In the genomic region with DNA sequence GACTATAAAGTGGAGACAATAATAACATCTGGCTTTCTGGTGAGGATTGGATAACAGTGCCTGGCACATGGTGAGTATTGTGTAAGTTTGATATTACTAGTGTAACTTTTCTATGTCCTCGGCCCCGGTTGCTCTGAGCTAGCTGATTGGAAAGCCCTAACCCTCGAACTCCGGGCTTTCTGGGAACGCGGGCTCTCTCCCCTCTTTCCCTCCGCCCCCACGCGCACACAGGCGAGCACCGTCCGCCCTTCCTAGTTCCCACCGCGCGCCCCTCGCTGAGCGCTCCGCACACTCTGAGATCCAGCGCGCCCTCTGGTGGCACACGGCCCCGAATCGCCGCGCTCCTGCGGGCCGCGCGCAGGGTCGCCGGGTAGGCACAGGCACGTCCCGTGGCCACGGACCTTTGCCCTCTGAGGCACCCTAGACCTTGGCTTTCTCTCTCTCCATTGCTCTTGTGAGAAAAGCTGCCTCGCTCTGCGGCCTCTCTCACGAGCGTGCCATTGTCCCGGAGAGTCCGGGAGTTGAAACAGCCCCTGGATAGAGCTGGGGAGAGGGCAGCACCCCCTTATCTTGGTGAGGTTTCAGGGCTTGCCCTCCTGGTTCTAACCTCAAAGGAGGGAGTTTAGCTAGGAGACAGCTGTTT, we compare ENCODE assay signal across 1 cellular context.
TF ChIP-seq lines count a peak whose summit lies in the region.

No MANE protein-coding gene starts in this region.

TF ChIP-seq in HEK293, 187 proteins besides CTCF, POLR2A, EP300 and RAD21 (continued from another document and continues in another):
- TF ChIP-seq, protein P1, sequence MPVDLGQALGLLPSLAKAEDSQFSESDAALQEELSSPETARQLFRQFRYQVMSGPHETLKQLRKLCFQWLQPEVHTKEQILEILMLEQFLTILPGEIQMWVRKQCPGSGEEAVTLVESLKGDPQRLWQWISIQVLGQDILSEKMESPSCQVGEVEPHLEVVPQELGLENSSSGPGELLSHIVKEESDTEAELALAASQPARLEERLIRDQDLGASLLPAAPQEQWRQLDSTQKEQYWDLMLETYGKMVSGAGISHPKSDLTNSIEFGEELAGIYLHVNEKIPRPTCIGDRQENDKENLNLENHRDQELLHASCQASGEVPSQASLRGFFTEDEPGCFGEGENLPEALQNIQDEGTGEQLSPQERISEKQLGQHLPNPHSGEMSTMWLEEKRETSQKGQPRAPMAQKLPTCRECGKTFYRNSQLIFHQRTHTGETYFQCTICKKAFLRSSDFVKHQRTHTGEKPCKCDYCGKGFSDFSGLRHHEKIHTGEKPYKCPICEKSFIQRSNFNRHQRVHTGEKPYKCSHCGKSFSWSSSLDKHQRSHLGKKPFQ (tag by site-specific recombination; IDR thresholded peaks at IDR 0.05): peak; percentile 88
- no peak for TF ChIP-seq ZNF843 (tag by site-specific recombination; IDR thresholded peaks at IDR 0.05)
- TF ChIP-seq, protein P2, sequence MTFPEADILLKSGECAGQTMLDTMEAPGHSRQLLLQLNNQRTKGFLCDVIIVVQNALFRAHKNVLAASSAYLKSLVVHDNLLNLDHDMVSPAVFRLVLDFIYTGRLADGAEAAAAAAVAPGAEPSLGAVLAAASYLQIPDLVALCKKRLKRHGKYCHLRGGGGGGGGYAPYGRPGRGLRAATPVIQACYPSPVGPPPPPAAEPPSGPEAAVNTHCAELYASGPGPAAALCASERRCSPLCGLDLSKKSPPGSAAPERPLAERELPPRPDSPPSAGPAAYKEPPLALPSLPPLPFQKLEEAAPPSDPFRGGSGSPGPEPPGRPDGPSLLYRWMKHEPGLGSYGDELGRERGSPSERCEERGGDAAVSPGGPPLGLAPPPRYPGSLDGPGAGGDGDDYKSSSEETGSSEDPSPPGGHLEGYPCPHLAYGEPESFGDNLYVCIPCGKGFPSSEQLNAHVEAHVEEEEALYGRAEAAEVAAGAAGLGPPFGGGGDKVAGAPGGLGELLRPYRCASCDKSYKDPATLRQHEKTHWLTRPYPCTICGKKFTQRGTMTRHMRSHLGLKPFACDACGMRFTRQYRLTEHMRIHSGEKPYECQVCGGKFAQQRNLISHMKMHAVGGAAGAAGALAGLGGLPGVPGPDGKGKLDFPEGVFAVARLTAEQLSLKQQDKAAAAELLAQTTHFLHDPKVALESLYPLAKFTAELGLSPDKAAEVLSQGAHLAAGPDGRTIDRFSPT (tag by site-specific recombination; IDR thresholded peaks at IDR 0.05): 0 out of 2 replicates have a peak, but pooled peaks have one; percentile 23
- no peak for TF ChIP-seq ZNF514 (tag by site-specific recombination; IDR thresholded peaks at IDR 0.05)
- no peak for TF ChIP-seq ZNF16 (tag by site-specific recombination; IDR thresholded peaks at IDR 0.05; ENCODE audit: low read depth)
- no peak for TF ChIP-seq ZNF146 (tag by site-specific recombination; IDR thresholded peaks at IDR 0.05)
- TF ChIP-seq ZBTB7A (tag by site-specific recombination; IDR thresholded peaks at IDR 0.05; ENCODE audit: low read depth): no peak
- TF ChIP-seq TRIM28 (IDR thresholded peaks at IDR 0.05; ENCODE audit: borderline replicate concordance, low read length): no peak; the same call in 1 of the 2 replicates
- no peak for TF ChIP-seq ZNF701 (tag by site-specific recombination; IDR thresholded peaks at IDR 0.05)
- TF ChIP-seq, protein P3, sequence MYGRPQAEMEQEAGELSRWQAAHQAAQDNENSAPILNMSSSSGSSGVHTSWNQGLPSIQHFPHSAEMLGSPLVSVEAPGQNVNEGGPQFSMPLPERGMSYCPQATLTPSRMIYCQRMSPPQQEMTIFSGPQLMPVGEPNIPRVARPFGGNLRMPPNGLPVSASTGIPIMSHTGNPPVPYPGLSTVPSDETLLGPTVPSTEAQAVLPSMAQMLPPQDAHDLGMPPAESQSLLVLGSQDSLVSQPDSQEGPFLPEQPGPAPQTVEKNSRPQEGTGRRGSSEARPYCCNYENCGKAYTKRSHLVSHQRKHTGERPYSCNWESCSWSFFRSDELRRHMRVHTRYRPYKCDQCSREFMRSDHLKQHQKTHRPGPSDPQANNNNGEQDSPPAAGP (tag by site-specific recombination; IDR thresholded peaks at IDR 0.05): no peak
- TF ChIP-seq ZNF138 (tag by site-specific recombination; IDR thresholded peaks at IDR 0.05; ENCODE audit: borderline replicate concordance): no peak
- TF ChIP-seq GLIS1 (tag by site-specific recombination; IDR thresholded peaks at IDR 0.05): peak; percentile 48
- TF ChIP-seq GLI4 (tag by site-specific recombination; IDR thresholded peaks at IDR 0.05): no peak
- no peak for TF ChIP-seq ZNF266 (tag by site-specific recombination; IDR thresholded peaks at IDR 0.05; ENCODE audit: low read depth)
- TF ChIP-seq, protein P4, sequence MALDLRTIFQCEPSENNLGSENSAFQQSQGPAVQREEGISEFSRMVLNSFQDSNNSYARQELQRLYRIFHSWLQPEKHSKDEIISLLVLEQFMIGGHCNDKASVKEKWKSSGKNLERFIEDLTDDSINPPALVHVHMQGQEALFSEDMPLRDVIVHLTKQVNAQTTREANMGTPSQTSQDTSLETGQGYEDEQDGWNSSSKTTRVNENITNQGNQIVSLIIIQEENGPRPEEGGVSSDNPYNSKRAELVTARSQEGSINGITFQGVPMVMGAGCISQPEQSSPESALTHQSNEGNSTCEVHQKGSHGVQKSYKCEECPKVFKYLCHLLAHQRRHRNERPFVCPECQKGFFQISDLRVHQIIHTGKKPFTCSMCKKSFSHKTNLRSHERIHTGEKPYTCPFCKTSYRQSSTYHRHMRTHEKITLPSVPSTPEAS (tag by site-specific recombination; IDR thresholded peaks at IDR 0.05): no peak
- TF ChIP-seq ZNF112 (tag by site-specific recombination; IDR thresholded peaks at IDR 0.05): no peak
- TF ChIP-seq ZNF175 (tag by site-specific recombination; IDR thresholded peaks at IDR 0.05): no peak
- TF ChIP-seq, protein P5, sequence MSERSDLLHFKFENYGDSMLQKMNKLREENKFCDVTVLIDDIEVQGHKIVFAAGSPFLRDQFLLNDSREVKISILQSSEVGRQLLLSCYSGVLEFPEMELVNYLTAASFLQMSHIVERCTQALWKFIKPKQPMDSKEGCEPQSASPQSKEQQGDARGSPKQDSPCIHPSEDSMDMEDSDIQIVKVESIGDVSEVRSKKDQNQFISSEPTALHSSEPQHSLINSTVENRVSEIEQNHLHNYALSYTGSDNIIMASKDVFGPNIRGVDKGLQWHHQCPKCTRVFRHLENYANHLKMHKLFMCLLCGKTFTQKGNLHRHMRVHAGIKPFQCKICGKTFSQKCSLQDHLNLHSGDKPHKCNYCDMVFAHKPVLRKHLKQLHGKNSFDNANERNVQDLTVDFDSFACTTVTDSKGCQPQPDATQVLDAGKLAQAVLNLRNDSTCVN (tag by site-specific recombination; optimal IDR thresholded peaks at IDR 0.05): peak; percentile 92
- no peak for TF ChIP-seq ZNF404 (tag by site-specific recombination; IDR thresholded peaks at IDR 0.05)
- TF ChIP-seq, protein P6, sequence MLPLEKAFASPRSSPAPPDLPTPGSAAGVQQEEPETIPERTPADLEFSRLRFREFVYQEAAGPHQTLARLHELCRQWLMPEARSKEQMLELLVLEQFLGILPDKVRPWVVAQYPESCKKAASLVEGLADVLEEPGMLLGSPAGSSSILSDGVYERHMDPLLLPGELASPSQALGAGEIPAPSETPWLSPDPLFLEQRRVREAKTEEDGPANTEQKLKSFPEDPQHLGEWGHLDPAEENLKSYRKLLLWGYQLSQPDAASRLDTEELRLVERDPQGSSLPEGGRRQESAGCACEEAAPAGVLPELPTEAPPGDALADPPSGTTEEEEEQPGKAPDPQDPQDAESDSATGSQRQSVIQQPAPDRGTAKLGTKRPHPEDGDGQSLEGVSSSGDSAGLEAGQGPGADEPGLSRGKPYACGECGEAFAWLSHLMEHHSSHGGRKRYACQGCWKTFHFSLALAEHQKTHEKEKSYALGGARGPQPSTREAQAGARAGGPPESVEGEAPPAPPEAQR (tag by site-specific recombination; IDR thresholded peaks at IDR 0.05): no peak
- no peak for TF ChIP-seq ZNF366 (tag by site-specific recombination; conservative IDR thresholded peaks at IDR 0.05)
- TF ChIP-seq, protein P7, sequence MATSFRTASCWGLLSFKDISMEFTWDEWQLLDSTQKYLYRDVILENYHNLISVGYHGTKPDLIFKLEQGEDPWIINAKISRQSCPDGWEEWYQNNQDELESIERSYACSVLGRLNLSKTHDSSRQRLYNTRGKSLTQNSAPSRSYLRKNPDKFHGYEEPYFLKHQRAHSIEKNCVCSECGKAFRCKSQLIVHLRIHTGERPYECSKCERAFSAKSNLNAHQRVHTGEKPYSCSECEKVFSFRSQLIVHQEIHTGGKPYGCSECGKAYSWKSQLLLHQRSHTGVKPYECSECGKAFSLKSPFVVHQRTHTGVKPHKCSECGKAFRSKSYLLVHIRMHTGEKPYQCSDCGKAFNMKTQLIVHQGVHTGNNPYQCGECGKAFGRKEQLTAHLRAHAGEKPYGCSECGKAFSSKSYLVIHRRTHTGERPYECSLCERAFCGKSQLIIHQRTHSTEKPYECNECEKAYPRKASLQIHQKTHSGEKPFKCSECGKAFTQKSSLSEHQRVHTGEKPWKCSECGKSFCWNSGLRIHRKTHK (tag by site-specific recombination; IDR thresholded peaks at IDR 0.05): no peak
- no peak for TF ChIP-seq ZNF202 (tag by site-specific recombination; IDR thresholded peaks at IDR 0.05; ENCODE audit: borderline replicate concordance)
- TF ChIP-seq ZXDB (tag by site-specific recombination; IDR thresholded peaks at IDR 0.05): no peak
- TF ChIP-seq ZNF121 (tag by site-specific recombination; IDR thresholded peaks at IDR 0.05): no peak
- TF ChIP-seq ZBTB8A (tag by site-specific recombination; IDR thresholded peaks at IDR 0.05): peak; percentile 44; the same call in 1 of the 2 replicates
- TF ChIP-seq, protein P8, sequence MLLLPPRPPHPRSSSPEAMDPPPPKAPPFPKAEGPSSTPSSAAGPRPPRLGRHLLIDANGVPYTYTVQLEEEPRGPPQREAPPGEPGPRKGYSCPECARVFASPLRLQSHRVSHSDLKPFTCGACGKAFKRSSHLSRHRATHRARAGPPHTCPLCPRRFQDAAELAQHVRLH (tag by site-specific recombination; IDR thresholded peaks at IDR 0.05): no peak
- no peak for TF ChIP-seq ZNF777 (tag by site-specific recombination; IDR thresholded peaks at IDR 0.05; ENCODE audit: borderline replicate concordance)
- TF ChIP-seq, protein P9, sequence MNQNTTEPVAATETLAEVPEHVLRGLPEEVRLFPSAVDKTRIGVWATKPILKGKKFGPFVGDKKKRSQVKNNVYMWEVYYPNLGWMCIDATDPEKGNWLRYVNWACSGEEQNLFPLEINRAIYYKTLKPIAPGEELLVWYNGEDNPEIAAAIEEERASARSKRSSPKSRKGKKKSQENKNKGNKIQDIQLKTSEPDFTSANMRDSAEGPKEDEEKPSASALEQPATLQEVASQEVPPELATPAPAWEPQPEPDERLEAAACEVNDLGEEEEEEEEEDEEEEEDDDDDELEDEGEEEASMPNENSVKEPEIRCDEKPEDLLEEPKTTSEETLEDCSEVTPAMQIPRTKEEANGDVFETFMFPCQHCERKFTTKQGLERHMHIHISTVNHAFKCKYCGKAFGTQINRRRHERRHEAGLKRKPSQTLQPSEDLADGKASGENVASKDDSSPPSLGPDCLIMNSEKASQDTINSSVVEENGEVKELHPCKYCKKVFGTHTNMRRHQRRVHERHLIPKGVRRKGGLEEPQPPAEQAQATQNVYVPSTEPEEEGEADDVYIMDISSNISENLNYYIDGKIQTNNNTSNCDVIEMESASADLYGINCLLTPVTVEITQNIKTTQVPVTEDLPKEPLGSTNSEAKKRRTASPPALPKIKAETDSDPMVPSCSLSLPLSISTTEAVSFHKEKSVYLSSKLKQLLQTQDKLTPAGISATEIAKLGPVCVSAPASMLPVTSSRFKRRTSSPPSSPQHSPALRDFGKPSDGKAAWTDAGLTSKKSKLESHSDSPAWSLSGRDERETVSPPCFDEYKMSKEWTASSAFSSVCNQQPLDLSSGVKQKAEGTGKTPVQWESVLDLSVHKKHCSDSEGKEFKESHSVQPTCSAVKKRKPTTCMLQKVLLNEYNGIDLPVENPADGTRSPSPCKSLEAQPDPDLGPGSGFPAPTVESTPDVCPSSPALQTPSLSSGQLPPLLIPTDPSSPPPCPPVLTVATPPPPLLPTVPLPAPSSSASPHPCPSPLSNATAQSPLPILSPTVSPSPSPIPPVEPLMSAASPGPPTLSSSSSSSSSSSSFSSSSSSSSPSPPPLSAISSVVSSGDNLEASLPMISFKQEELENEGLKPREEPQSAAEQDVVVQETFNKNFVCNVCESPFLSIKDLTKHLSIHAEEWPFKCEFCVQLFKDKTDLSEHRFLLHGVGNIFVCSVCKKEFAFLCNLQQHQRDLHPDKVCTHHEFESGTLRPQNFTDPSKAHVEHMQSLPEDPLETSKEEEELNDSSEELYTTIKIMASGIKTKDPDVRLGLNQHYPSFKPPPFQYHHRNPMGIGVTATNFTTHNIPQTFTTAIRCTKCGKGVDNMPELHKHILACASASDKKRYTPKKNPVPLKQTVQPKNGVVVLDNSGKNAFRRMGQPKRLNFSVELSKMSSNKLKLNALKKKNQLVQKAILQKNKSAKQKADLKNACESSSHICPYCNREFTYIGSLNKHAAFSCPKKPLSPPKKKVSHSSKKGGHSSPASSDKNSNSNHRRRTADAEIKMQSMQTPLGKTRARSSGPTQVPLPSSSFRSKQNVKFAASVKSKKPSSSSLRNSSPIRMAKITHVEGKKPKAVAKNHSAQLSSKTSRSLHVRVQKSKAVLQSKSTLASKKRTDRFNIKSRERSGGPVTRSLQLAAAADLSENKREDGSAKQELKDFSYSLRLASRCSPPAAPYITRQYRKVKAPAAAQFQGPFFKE (tag by site-specific recombination; IDR thresholded peaks at IDR 0.05; ENCODE audit: borderline replicate concordance): no peak
- no peak for TF ChIP-seq KLF1 (tag by site-specific recombination; IDR thresholded peaks at IDR 0.05)
- no peak for TF ChIP-seq ZNF214 (tag by site-specific recombination; IDR thresholded peaks at IDR 0.05; ENCODE audit: borderline replicate concordance)
- TF ChIP-seq, protein P10, sequence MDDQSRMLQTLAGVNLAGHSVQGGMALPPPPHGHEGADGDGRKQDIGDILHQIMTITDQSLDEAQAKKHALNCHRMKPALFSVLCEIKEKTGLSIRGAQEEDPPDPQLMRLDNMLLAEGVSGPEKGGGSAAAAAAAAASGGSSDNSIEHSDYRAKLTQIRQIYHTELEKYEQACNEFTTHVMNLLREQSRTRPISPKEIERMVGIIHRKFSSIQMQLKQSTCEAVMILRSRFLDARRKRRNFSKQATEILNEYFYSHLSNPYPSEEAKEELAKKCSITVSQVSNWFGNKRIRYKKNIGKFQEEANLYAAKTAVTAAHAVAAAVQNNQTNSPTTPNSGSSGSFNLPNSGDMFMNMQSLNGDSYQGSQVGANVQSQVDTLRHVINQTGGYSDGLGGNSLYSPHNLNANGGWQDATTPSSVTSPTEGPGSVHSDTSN (CRISPR knock-in tag; IDR thresholded peaks at IDR 0.05): no peak
- TF ChIP-seq, protein P11, sequence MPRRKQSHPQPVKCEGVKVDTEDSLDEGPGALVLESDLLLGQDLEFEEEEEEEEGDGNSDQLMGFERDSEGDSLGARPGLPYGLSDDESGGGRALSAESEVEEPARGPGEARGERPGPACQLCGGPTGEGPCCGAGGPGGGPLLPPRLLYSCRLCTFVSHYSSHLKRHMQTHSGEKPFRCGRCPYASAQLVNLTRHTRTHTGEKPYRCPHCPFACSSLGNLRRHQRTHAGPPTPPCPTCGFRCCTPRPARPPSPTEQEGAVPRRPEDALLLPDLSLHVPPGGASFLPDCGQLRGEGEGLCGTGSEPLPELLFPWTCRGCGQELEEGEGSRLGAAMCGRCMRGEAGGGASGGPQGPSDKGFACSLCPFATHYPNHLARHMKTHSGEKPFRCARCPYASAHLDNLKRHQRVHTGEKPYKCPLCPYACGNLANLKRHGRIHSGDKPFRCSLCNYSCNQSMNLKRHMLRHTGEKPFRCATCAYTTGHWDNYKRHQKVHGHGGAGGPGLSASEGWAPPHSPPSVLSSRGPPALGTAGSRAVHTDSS (tag by site-specific recombination; IDR thresholded peaks at IDR 0.05): no peak
- no peak for TF ChIP-seq ZNF830 (tag by site-specific recombination; IDR thresholded peaks at IDR 0.05; ENCODE audit: low read depth)
- no peak for TF ChIP-seq ZNF292 (tag by site-specific recombination; IDR thresholded peaks at IDR 0.05; ENCODE audit: borderline replicate concordance, low read depth)
- no peak for TF ChIP-seq REPIN1 (tag by site-specific recombination; IDR thresholded peaks at IDR 0.05; ENCODE audit: low read depth)
- TF ChIP-seq ZNF677 (tag by site-specific recombination; IDR thresholded peaks at IDR 0.05): no peak
